ENCODE assay signal across 33 cellular contexts in genomic region chr1:221515496-221515895, GRCh38.
"Had no signal": no experiment of that assay in that cellular context is flagged by ENCODE, and none has a peak within 500 bp of the region (broad histone marks: within the 10 kb centered on the region; RNA-seq: fewer than 3 reads in every experiment).

No MANE protein-coding gene starts in this region.

- H3K36me3 ChIP-seq: MG63 had no signal

- H3K27ac ChIP-seq: KMS-11 had no signal

- H3K9ac ChIP-seq: KMS-11 had no signal

- H3K4me2 ChIP-seq: KMS-11 had no signal

- H3K9me3 ChIP-seq: MG63 had no signal

- H3K4me3 ChIP-seq: MG63 had no signal

- H3K27me3 ChIP-seq: MG63 had no signal

- DNase-seq: Karpas-422, Kasumi-1, MG63, MM.1S, NCI-H1048, NCI-H1092, NCI-H1092 treated with DMSO at 0.1 percent for 48 hours, NCI-H1105, NCI-H1105 treated with DMSO at 0.1 percent for 48 hours, NCI-H1417, NCI-H1417 treated with DMSO at 0.1 percent for 48 hours, NCI-H1436, NCI-H1436 treated with DMSO at 0.1 percent for 48 hours, NCI-H146, NCI-H1694, NCI-H1694 treated with DMSO at 0.1 percent for 48 hours, NCI-H187, NCI-H187 treated with DMSO at 0.1 percent for 48 hours, NCI-H1930, NCI-H2029, NCI-H2029 treated with DMSO at 0.1 percent for 48 hours, NCI-H2081, NCI-H2081 treated with DMSO at 0.1 percent for 48 hours, NCI-H2107, NCI-H2171, NCI-H2171 treated with DMSO at 0.1 percent for 48 hours, NCI-H2227 treated with DMSO at 0.1 percent for 48 hours, NCI-H226, NCI-H345, NCI-H446, NCI-H446 treated with DMSO at 0.1 percent for 48 hours, NCI-H510A had no signal
